ENCODE assay signal across 1 cellular context in genomic region chr1:234730542-234731370, GRCh38.
TF ChIP-seq lines count a peak whose summit lies in the region.

No MANE protein-coding gene starts in this region.

TF ChIP-seq in HepG2, 621 proteins besides CTCF, POLR2A, EP300 and RAD21 (continued from another document and continues in another):
- TF ChIP-seq ZBED4 (CRISPR knock-in tag; IDR thresholded peaks at IDR 0.05; ENCODE audit: borderline replicate concordance) (no peak), TEAD2 (CRISPR knock-in tag; IDR thresholded peaks at IDR 0.05) (no peak), MEIS2 (CRISPR knock-in tag; IDR thresholded peaks at IDR 0.05) (no peak), ZSCAN21 (CRISPR knock-in tag; IDR thresholded peaks at IDR 0.05; ENCODE audit: borderline replicate concordance) (no peak), POLR2AphosphoS5 (IDR thresholded peaks at IDR 0.05; ENCODE audit: low read depth, low read length) (no peak), PATZ1 (CRISPR knock-in tag; IDR thresholded peaks at IDR 0.05) (no peak), ZNF432 (CRISPR knock-in tag; IDR thresholded peaks at IDR 0.05; ENCODE audit: borderline replicate concordance) (no peak), ZC3H4 (CRISPR knock-in tag; IDR thresholded peaks at IDR 0.05; ENCODE audit: borderline replicate concordance) (no peak), MAFF (IDR thresholded peaks at IDR 0.05; ENCODE audit: low read depth, low read length) (no peak), GFI1 (CRISPR knock-in tag; IDR thresholded peaks at IDR 0.05; ENCODE audit: borderline replicate concordance) (no peak), TFDP1 (CRISPR knock-in tag; IDR thresholded peaks at IDR 0.05; ENCODE audit: borderline replicate concordance) (no peak), SPEN (CRISPR knock-in tag; IDR thresholded peaks at IDR 0.05; ENCODE audit: low read depth) (0 out of 2 replicates have a peak, but pooled peaks have one; percentile 13), E2F5 (CRISPR knock-in tag; conservative IDR thresholded peaks at IDR 0.05) (no peak), ZNF136 (CRISPR knock-in tag; IDR thresholded peaks at IDR 0.05; ENCODE audit: low read depth) (no peak), ZNF772 (CRISPR knock-in tag; IDR thresholded peaks at IDR 0.05) (0 out of 2 replicates have a peak, but pooled peaks have one; percentile 37), SAFB2 (CRISPR knock-in tag; IDR thresholded peaks at IDR 0.05; ENCODE audit: borderline replicate concordance, low read depth) (no peak), MTF2 (CRISPR knock-in tag; IDR thresholded peaks at IDR 0.05; ENCODE audit: borderline replicate concordance) (no peak), ZNF101 (CRISPR knock-in tag; IDR thresholded peaks at IDR 0.05; ENCODE audit: borderline replicate concordance, low read depth) (no peak), ZUFSP (CRISPR knock-in tag; IDR thresholded peaks at IDR 0.05; ENCODE audit: borderline replicate concordance) (no peak), ZNF607 (CRISPR knock-in tag; IDR thresholded peaks at IDR 0.05; ENCODE audit: borderline replicate concordance) (no peak), MAZ (IDR thresholded peaks at IDR 0.05; ENCODE audit: borderline replicate concordance, low read depth, low read length) (no peak), MAZ (CRISPR knock-in tag; IDR thresholded peaks at IDR 0.05; ENCODE audit: low read depth) (0 out of 2 replicates have a peak, but pooled peaks have one; percentile 32), MED8 (CRISPR knock-in tag; IDR thresholded peaks at IDR 0.05; ENCODE audit: insufficient replicate concordance) (peak; percentile 27), CREBL2 (CRISPR knock-in tag; IDR thresholded peaks at IDR 0.05; ENCODE audit: borderline replicate concordance) (no peak), MAF1 (CRISPR knock-in tag; IDR thresholded peaks at IDR 0.05; ENCODE audit: borderline replicate concordance) (no peak), ZNF747 (CRISPR knock-in tag; IDR thresholded peaks at IDR 0.05; ENCODE audit: borderline replicate concordance) (no peak), RFX5 (IDR thresholded peaks at IDR 0.05; ENCODE audit: low read depth, low read length) (no peak), ZNF33A (CRISPR knock-in tag; IDR thresholded peaks at IDR 0.05; ENCODE audit: borderline replicate concordance) (no peak), ZNF773 (CRISPR knock-in tag; IDR thresholded peaks at IDR 0.05; ENCODE audit: borderline replicate concordance) (no peak), NCOR1 (IDR thresholded peaks at IDR 0.05; ENCODE audit: borderline replicate concordance, low read length) (no peak), TIGD3 (CRISPR knock-in tag; IDR thresholded peaks at IDR 0.05; ENCODE audit: borderline replicate concordance) (no peak), ZNF180 (CRISPR knock-in tag; IDR thresholded peaks at IDR 0.05; ENCODE audit: borderline replicate concordance, low read depth) (no peak), SP4 (CRISPR knock-in tag; IDR thresholded peaks at IDR 0.05) (no peak), ZBTB40 (IDR thresholded peaks at IDR 0.05) (no peak), ZBTB40 (CRISPR knock-in tag; IDR thresholded peaks at IDR 0.05) (no peak)
